8 cellular contexts compared by ENCODE assay signal in the genomic region with DNA sequence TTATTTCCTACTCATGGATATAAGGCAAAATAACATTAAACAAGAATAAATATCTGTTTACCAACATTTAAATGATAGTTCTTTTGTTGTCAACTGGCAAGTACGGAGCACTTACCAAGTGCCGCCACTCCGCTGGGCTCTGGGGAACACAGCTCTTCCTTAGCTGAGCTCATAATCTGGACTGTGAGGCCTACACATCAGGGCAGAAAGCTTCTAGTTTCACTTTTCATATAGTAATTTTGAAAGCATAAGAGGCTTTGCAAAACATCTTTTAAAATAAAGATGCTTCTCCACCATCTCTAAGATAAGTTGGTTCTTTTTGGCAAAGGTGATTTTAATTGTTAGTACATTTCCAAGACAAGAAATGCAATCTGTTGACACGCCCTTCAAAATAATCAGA.
DNase-seq lines count a peak whose midpoint lies in the region; ATAC-seq, FAIRE-seq and TF ChIP-seq lines count a peak whose summit lies in the region.

No MANE protein-coding gene starts in this region.

- peak overlapping the region; percentile 64 for H3K27ac ChIP-seq in rectal smooth muscle tissue (ENCODE audit: low read depth, low read length)

- peaks cover 4% of the 10 kb centered on the region for H3K36me3 Mint-ChIP-seq in activated CD8-positive, alpha-beta T cell treated with anti-CD3 and anti-CD28 coated beads, Interleukin-2, amount 10 ng/mL, durations not matched to agents 7 days and 5 days (ENCODE audit: low read depth)

- H3K9me3 Mint-ChIP-seq in activated CD8-positive, alpha-beta T cell treated with anti-CD3 and anti-CD28 coated beads, Interleukin-2, amount 10 ng/mL, durations not matched to agents 7 days and 5 days (ENCODE audit: insufficient read depth) = no peaks in the 10 kb centered on the region

- no peak overlapping the region for H3K9ac ChIP-seq in rectal smooth muscle tissue (ENCODE audit: low read length)

- ATAC-seq in GM19324 (IDR thresholded peaks at IDR 0.05; ENCODE audit: low FRiP score, unreplicated experiment) (peak; percentile 55), HG03442 (IDR thresholded peaks at IDR 0.05; ENCODE audit: unreplicated experiment) (peak; percentile 65)
- ATAC-seq in activated CD8-positive, alpha-beta T cell treated with anti-CD3 and anti-CD28 coated beads, Interleukin-2, amount 10 ng/mL, durations not matched to agents 7 days and 5 days = peak; percentile 73

- H3K36me3 ChIP-seq in rectal smooth muscle tissue (ENCODE audit: control insufficient read depth, insufficient read depth, low read length) = no peaks in the 10 kb centered on the region

- H3K27ac Mint-ChIP-seq in activated CD8-positive, alpha-beta T cell treated with anti-CD3 and anti-CD28 coated beads, Interleukin-2, amount 10 ng/mL, durations not matched to agents 7 days and 5 days = peak overlapping the region; percentile 97

- CTCF ChIA-PET in activated CD8-positive, alpha-beta T cell treated with anti-CD3 and anti-CD28 coated beads, Interleukin-2, amount 10 ng/mL, durations not matched to agents 7 days and 5 days (lab: Charles Lee) = interaction anchor here (0.9 to 2.2 kb wide), 8 partner anchors 39 to 248 kb away, joined by 3 to 7 read pairs (median 4); no protein-coding TSS in a partner anchor

- POLR2A ChIA-PET in activated CD8-positive, alpha-beta T cell treated with anti-CD3 and anti-CD28 coated beads, Interleukin-2, amount 10 ng/mL, durations not matched to agents 7 days and 5 days (lab: Charles Lee) = interaction anchor here (0.6 kb wide), 1 partner anchor 35 kb away, joined by 5 read pairs; no protein-coding TSS in a partner anchor

- no peak; the same call in 1 of the 2 replicates for TF ChIP-seq CTCF in AG10803 (conservative IDR thresholded peaks at IDR 0.05; ENCODE audit: low read length)

- DNase-seq in AG10803 (ENCODE audit: low read depth) (peak; percentile 67), fibroblast of peridontal ligament (ENCODE audit: extremely low read depth) (peak; percentile 75), islet precursor cell (no peak), frontal cortex (ENCODE audit: low spot score in 2 of 2) (no peak)
- DNase-seq in activated CD8-positive, alpha-beta T cell treated with anti-CD3 and anti-CD28 coated beads, Interleukin-2, amount 10 ng/mL, durations not matched to agents 7 days and 5 days = peak; percentile 52

- H3K4me3 ChIP-seq in AG10803 (ENCODE audit: low read length) (peak overlapping the region; percentile 32), rectal smooth muscle tissue (ENCODE audit: low read length) (peak overlapping the region; percentile 22)

- peaks cover 19% of the 10 kb centered on the region for H3K4me1 ChIP-seq in rectal smooth muscle tissue (ENCODE audit: control insufficient read depth, insufficient read depth, low read length)

- H3K4me3 Mint-ChIP-seq in activated CD8-positive, alpha-beta T cell treated with anti-CD3 and anti-CD28 coated beads, Interleukin-2, amount 10 ng/mL, durations not matched to agents 7 days and 5 days = peak overlapping the region; percentile 72

- no peaks in the 10 kb centered on the region for H3K27me3 ChIP-seq in rectal smooth muscle tissue (ENCODE audit: control insufficient read depth, insufficient read depth, low read length)

- no peaks in the 10 kb centered on the region for H3K27me3 Mint-ChIP-seq in activated CD8-positive, alpha-beta T cell treated with anti-CD3 and anti-CD28 coated beads, Interleukin-2, amount 10 ng/mL, durations not matched to agents 7 days and 5 days (ENCODE audit: low read depth)

- H3K4me1 Mint-ChIP-seq in activated CD8-positive, alpha-beta T cell treated with anti-CD3 and anti-CD28 coated beads, Interleukin-2, amount 10 ng/mL, durations not matched to agents 7 days and 5 days (ENCODE audit: low read depth) = peaks cover 40% of the 10 kb centered on the region

- FAIRE-seq in frontal cortex (lab: Jason Lieb, UNC) = no peak

Comparison
In these comparisons a context has a peak if more than half of its experiments do, and no peak if none do; other contexts are left out.
1. DNase-seq: peak in AG10803 (single experiment), activated CD8-positive, alpha-beta T cell treated with anti-CD3 and anti-CD28 coated beads, Interleukin-2, amount 10 ng/mL, durations not matched to agents 7 days and 5 days (single experiment) and fibroblast of peridontal ligament (single experiment); none in islet precursor cell (single experiment) and frontal cortex (0 of 2).
2. Peak in every context shown above with its lines, with median percentiles within 50 percentile points of each other: ATAC-seq.